15 cellular contexts compared by ENCODE assay signal in the genomic region with DNA sequence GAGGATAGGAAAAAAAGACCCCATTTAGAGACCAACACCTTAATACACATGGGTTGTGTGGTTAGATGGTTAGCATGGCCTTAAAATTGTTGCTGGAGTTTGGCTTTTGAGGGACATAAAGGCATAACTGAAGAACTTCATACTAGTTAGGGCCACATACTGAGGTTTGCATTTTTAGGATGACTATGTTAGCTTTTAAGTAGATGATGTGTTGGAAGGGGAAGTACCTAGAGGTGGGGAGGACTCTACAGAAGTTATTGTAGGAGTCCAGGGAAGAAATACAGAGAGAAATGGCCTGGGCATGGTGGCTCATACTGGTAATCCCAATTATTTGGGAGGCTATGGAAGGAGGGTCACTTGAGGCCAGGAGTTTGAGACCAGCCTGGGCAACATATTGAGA.
"Had no signal": no experiment of that assay in that cellular context is flagged by ENCODE, and none has a peak within 500 bp of the region (broad histone marks: within the 10 kb centered on the region; RNA-seq: fewer than 3 reads in every experiment).

No MANE protein-coding gene starts in this region.

- H3K27me3 ChIP-seq: heart left ventricle, testis had no signal

- ATAC-seq: heart left ventricle, left lobe of liver, sciatic nerve had no signal

- H3K4me3 Mint-ChIP-seq: activated CD4-positive, alpha-beta memory T cell treated with anti-CD3 and anti-CD28 coated beads for 36 hours; activated naive CD8-positive, alpha-beta T cell; stimulated activated naive CD8-positive, alpha-beta T cell treated with anti-CD3 and anti-CD28 coated beads, Interleukin-15, Interleukin-2, amounts not matched to agents 100 ng/mL and 50 ng/mL, for 24 hours had no signal

- H3K36me3 ChIP-seq: heart left ventricle had no signal

- H3K9me3 Mint-ChIP-seq: stimulated activated naive CD8-positive, alpha-beta T cell treated with anti-CD3 and anti-CD28 coated beads, Interleukin-15, Interleukin-2, amounts not matched to agents 100 ng/mL and 50 ng/mL, for 24 hours had no signal

- H3K4me3 ChIP-seq: heart left ventricle, testis had no signal

- H3K9me3 ChIP-seq: testis had no signal

- H3K27ac ChIP-seq: testis had no signal

- DNase-seq: activated CD4-positive, alpha-beta memory T cell treated with anti-CD3 and anti-CD28 coated beads for 36 hours; activated CD4-positive, CD25-positive, alpha-beta regulatory T cell treated with anti-CD3 and anti-CD28 coated beads, Interleukin-2, amount 50 U/mL, for 72 hours; activated effector memory CD4-positive, alpha-beta T cell treated with Interleukin-2 at 50 U/mL for 16 hours; aorta; effector CD4-positive, alpha-beta T cell; foreskin melanocyte; heart left ventricle; islet precursor cell; mesenchymal stem cell; stimulated activated CD4-positive, alpha-beta T cell treated with anti-CD3 and anti-CD28 coated beads, Interleukin-2, amount 100 ng/mL, for 24 hours; testis had no signal

- H3K27ac Mint-ChIP-seq: activated CD4-positive, alpha-beta memory T cell treated with anti-CD3 and anti-CD28 coated beads for 36 hours; activated naive CD8-positive, alpha-beta T cell had no signal

- H3K36me3 Mint-ChIP-seq: activated CD4-positive, alpha-beta memory T cell treated with anti-CD3 and anti-CD28 coated beads for 36 hours; activated naive CD8-positive, alpha-beta T cell had no signal
